In the genomic region with DNA sequence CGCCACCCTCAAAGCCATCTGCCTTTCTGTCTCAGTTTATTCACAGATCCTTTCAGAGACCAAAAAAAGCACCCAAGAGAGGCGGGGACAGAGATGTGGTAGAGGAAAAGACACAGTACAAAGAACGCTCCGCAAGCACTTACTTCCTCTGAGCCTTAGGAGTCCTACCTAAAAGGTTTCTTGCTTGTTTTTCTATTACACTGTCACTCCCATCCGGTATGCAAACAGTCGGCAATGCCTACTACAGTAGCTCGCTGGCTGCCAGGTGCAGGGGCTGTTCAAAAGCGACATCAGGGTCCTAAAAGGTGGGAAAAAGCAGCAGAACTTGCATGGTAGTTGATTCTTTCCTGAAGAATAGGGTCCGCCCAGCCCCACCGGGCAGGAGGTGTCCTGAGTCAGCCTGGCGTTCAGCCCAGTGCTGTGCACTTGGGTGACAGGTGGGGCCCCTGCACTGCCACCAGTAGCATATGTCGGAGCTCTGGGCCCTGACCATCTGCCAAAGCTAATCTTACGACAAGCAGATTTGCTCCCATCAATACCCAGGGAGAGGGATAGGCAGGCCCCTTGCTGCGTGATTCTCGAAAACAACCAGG, we compare ENCODE assay signal across 8 cellular contexts. TPM values are rescaled to one million over a fixed set of nuclear protein-coding genes. Genes with fewer than 3 reads are reported as not detected.
DNase-seq lines count a peak whose midpoint lies in the region; ATAC-seq, FAIRE-seq and TF ChIP-seq lines count a peak whose summit lies in the region.

No MANE protein-coding gene starts in this region.

- no peaks in the 10 kb centered on the region for H3K27me3 ChIP-seq in BE2C

- H3K4me3 ChIP-seq in BE2C (ENCODE audit: low read depth, low read length) (peak overlapping the region; percentile 92), astrocyte of the cerebellum (ENCODE audit: low read depth, low read length) (peak overlapping the region; percentile 89), iPS-11a (ENCODE audit: low read depth, low read length) (peak overlapping the region; percentile 88)

- peak; percentile 31 for ATAC-seq in HG03354 (IDR thresholded peaks at IDR 0.05; ENCODE audit: poor library complexity, severe bottlenecking, unreplicated experiment)
- ATAC-seq in omental fat pad (ENCODE audit: low FRiP score) = no peak

- no peaks in the 10 kb centered on the region for H3K36me3 ChIP-seq in BE2C

- H3K4me1 ChIP-seq in BE2C = peaks cover 2% of the 10 kb centered on the region; the same call in 1 of the 2 replicates

- TF ChIP-seq CTCF in BE2C (IDR thresholded peaks at IDR 0.05; ENCODE audit: low read depth, low read length) (no peak), astrocyte of the cerebellum (IDR thresholded peaks at IDR 0.05; ENCODE audit: low read depth, low read length, missing control alignments) (no peak), omental fat pad (IDR thresholded peaks at IDR 0.05) (no peak)

- in situ Hi-C loops in astrocyte of the cerebellum (cut with HindIII; ENCODE audit: low sequenced_read_pairs) = no loop called here

- DNase-seq in BE2C (peak; percentile 34), GM19239 (ENCODE audit: insufficient read length, low spot score) (no peak), SHP77 (lab: John Stamatoyannopoulos, UW) (peak; percentile 40 to 50), astrocyte of the cerebellum (ENCODE audit: low read depth) (peak; percentile 18), omental fat pad (ENCODE audit: low spot score) (no peak)
- peak; percentile 16 for DNase-seq in stimulated activated CD4-positive, alpha-beta T cell treated with anti-CD3 and anti-CD28 coated beads, Interleukin-12 subunit alpha, Interleukin-12 subunit beta, amount 100 ng/mL, for 4 hours

- peak; percentile 75 for FAIRE-seq in GM19239 (lab: Jason Lieb, UNC)

- H3K9me3 ChIP-seq in BE2C = no peaks in the 10 kb centered on the region

RNA-seq across cellular contexts. Expression of a gene that starts 0.7 kb away (rescaled TPM):
- polyA plus RNA-seq in BE2C (2012; ENCODE audit: insufficient read depth, insufficient read length, low read depth) = 32.9 TPM
- 10 to 100 TPM; 12.0 to 36.3 (median 17.1) TPM for total RNA-seq in omental fat pad

RNA-seq across cellular contexts. Expression of a gene that starts 30.1 kb away (rescaled TPM):
- polyA plus RNA-seq in BE2C (2012; ENCODE audit: insufficient read depth, insufficient read length, low read depth) = 316 TPM
- 100 to 1,000 TPM in 1 of 4 donors, 10 to 100 TPM in 3; 39.0 to 126 (median 71.8) TPM for total RNA-seq in omental fat pad

RNA-seq across cellular contexts. Expression of a gene that starts 40.1 kb away (rescaled TPM):
- 0.85 TPM for polyA plus RNA-seq in BE2C (2012; ENCODE audit: insufficient read depth, insufficient read length, low read depth)
- total RNA-seq in omental fat pad = 1 to 10 TPM in 2 of 4 donors, not detected in 2; 1.5 to 3.5 TPM

Comparison
In these comparisons a context has a peak if more than half of its experiments do, and no peak if none do; other contexts are left out.
1. DNase-seq: peak in BE2C (single experiment), SHP77 (2 of 2), astrocyte of the cerebellum (single experiment) and stimulated activated CD4-positive, alpha-beta T cell treated with anti-CD3 and anti-CD28 coated beads, Interleukin-12 subunit alpha, Interleukin-12 subunit beta, amount 100 ng/mL, for 4 hours (single experiment); none in GM19239 (single experiment) and omental fat pad (single experiment).
2. Peak in every context shown above with its lines, with median percentiles within 50 percentile points of each other: H3K4me3 ChIP-seq.